15 cellular contexts compared by ENCODE assay signal in the genomic region with DNA sequence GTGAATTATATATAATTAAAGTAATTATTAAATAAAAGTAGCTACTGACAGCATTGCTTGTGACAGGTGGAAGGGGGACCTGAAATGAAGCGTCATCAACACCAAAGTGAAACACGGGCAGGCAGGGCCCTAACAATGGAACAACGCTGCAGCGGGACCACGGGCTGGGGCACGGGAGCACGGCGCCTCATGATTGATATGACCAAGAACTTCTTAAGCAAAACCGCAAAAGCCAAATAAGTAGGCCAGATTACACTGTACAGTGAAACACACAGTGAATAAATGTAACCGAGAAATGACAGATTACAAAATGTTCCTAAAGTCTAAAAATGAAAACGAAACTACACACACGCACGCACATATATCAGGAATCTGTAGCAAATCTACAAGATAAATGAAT.
DNase-seq lines count a peak whose midpoint lies in the region; ATAC-seq and TF ChIP-seq lines count a peak whose summit lies in the region.
"Had no signal": no experiment of that assay in that cellular context is flagged by ENCODE, and none has a peak within 500 bp of the region (broad histone marks: within the 10 kb centered on the region; RNA-seq: fewer than 3 reads in every experiment).

No MANE protein-coding gene starts in this region.

- H3K9me3 ChIP-seq in MG63 = no peaks in the 10 kb centered on the region
- H3K9me3 ChIP-seq: adrenal gland had no signal

- no peak for TF ChIP-seq CTCF in CD14-positive monocyte (IDR thresholded peaks at IDR 0.05)

- H3K4me3 ChIP-seq in MG63 = peak overlapping the region; percentile 43
- H3K4me3 ChIP-seq: adrenal gland had no signal

- H3K4me3 Mint-ChIP-seq in activated T-cell treated with anti-CD3 and anti-CD28 coated beads, Interleukin-2, amount 50 U/mL, for 4 hours = peak overlapping the region; percentile 57
- no peak overlapping the region for H3K4me3 Mint-ChIP-seq in CD14-positive monocyte
- H3K4me3 Mint-ChIP-seq: endodermal cell had no signal

- DNase-seq in activated CD4-positive, CD25-positive, alpha-beta regulatory T cell (lab: John Stamatoyannopoulos, UW) = no peak
- peak; percentile 22 for DNase-seq in MG63
- DNase-seq in activated T-cell treated with anti-CD3 and anti-CD28 coated beads, Interleukin-2, amount 50 U/mL, for 4 hours = no peak
- DNase-seq in stimulated activated CD4-positive, alpha-beta T cell treated with anti-CD3 and anti-CD28 coated beads, Interleukin-1b, Interleukin-23, amount 100 ng/mL, for 48 hours = peak; percentile 23
- no peak for DNase-seq in CD14-positive monocyte (ENCODE audit: low spot score)
- no peak for DNase-seq in nucleus accumbens (lab: John Stamatoyannopoulos, UW)
- DNase-seq in SHP77 treated with DMSO at 0.1 percent for 48 hours (lab: John Stamatoyannopoulos, UW) = no peak
- DNase-seq: adrenal gland; cerebellar nuclear complex; endodermal cell; hypothalamus; NK-92 treated with Interleukin-12 subunit alpha and Interleukin-12 subunit beta, amount 100 ng/mL, for 24 hours; occipital lobe; T1000 had no signal

- ATAC-seq in activated CD4-positive, CD25-positive, alpha-beta regulatory T cell treated with anti-CD3 and anti-CD28 coated beads, Interleukin-2, amount 50 U/mL, for 24 hours = peak; percentile 25 to 45
- peak; percentile 72 to 95 for ATAC-seq in activated T-cell treated with anti-CD3 and anti-CD28 coated beads, Interleukin-2, amount 50 U/mL, for 4 hours

- no peaks in the 10 kb centered on the region for H3K27me3 ChIP-seq in MG63

- no peaks in the 10 kb centered on the region for H3K27me3 Mint-ChIP-seq in activated T-cell treated with anti-CD3 and anti-CD28 coated beads, Interleukin-2, amount 50 U/mL, for 4 hours (ENCODE audit: low read depth)
- H3K27me3 Mint-ChIP-seq in CD14-positive monocyte (ENCODE audit: low read depth in 3 of 3) = peaks cover 0 to 10% (median 0%) of the 10 kb centered on the region in 3 donors

- H3K36me3 Mint-ChIP-seq in activated T-cell treated with anti-CD3 and anti-CD28 coated beads, Interleukin-2, amount 50 U/mL, for 4 hours (ENCODE audit: insufficient read depth) = no peaks in the 10 kb centered on the region
- no peaks in the 10 kb centered on the region for H3K36me3 Mint-ChIP-seq in CD14-positive monocyte

- H3K9me3 Mint-ChIP-seq in activated T-cell treated with anti-CD3 and anti-CD28 coated beads, Interleukin-2, amount 50 U/mL, for 4 hours = no peaks in the 10 kb centered on the region
- H3K9me3 Mint-ChIP-seq in CD14-positive monocyte = peaks cover 0 to 7% (median 5%) of the 10 kb centered on the region in 7 donors
- H3K9me3 Mint-ChIP-seq: endodermal cell had no signal

- no peak overlapping the region for H3K27ac Mint-ChIP-seq in CD14-positive monocyte
- H3K27ac Mint-ChIP-seq: endodermal cell had no signal

- intact Hi-C loops in CD14-positive monocyte (cut with micrococcal nuclease) = no loop called here

- H3K36me3 ChIP-seq in MG63 = no peaks in the 10 kb centered on the region
- H3K36me3 ChIP-seq: adrenal gland had no signal

- H3K4me1 Mint-ChIP-seq in activated T-cell treated with anti-CD3 and anti-CD28 coated beads, Interleukin-2, amount 50 U/mL, for 4 hours (ENCODE audit: low read depth) = peaks cover 4% of the 10 kb centered on the region
- H3K4me1 Mint-ChIP-seq in CD14-positive monocyte = no peaks in the 10 kb centered on the region

Comparison
In these comparisons a context has a peak if more than half of its experiments do, and no peak if none do; other contexts are left out.
1. DNase-seq: peak in MG63 (single experiment) and stimulated activated CD4-positive, alpha-beta T cell treated with anti-CD3 and anti-CD28 coated beads, Interleukin-1b, Interleukin-23, amount 100 ng/mL, for 48 hours (single experiment); none in activated CD4-positive, CD25-positive, alpha-beta regulatory T cell (0 of 4), activated T-cell treated with anti-CD3 and anti-CD28 coated beads, Interleukin-2, amount 50 U/mL, for 4 hours (single experiment), CD14-positive monocyte (single experiment), nucleus accumbens (0 of 56) and SHP77 treated with DMSO at 0.1 percent for 48 hours (single experiment).